In the genomic region with DNA sequence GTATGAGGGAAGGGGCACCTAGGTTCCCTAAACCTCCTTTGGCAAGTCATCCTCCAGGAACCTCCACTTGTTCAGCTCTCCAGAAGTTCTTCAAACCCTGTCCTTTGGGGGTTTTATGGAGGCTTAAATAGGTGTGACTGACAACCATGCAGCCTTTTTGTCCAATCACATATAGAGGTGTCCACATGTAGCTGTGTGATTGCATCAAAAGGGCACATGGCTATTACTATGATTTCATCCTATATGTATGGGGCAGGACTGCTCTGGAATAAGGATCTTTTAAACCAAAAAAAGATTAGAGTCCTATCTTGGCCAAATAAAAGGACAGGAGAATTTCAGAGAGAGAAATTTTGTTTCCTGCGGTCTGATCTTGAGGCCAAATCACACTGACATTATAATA, we compare ENCODE assay signal across 8 cellular contexts.
"Had no signal": no experiment of that assay in that cellular context is flagged by ENCODE, and none has a peak within 500 bp of the region (broad histone marks: within the 10 kb centered on the region; RNA-seq: fewer than 3 reads in every experiment).

No MANE protein-coding gene starts in this region.

- FAIRE-seq: G401.6, GM12878, GM12891, GM12892, GM18507, GM19239 had no signal

- DNase-seq: GDM1, GF-D8 had no signal

- H3K4me3 ChIP-seq: GM12878 had no signal

- ATAC-seq: GM12878 had no signal
